In genomic region chr4:165592386-165592785, GRCh38 we compare ENCODE assay signal across 18 cellular contexts.
"Had no signal": no experiment of that assay in that cellular context is flagged by ENCODE, and none has a peak within 500 bp of the region (broad histone marks: within the 10 kb centered on the region; RNA-seq: fewer than 3 reads in every experiment).

No MANE protein-coding gene starts in this region.

- H3K36me3 Mint-ChIP-seq: mesothelial cell of epicardium; naive B cell; stimulated activated memory B cell treated with anti-CD40 and anti-IgM and Interleukin-4, amounts not matched to agents 10 μg/mL and 1 μg/mL and 100 μg/mL, for 72 hours had no signal

- H3K9me3 ChIP-seq: body of pancreas, esophagus squamous epithelium, gastroesophageal sphincter, heart right ventricle, ovary, tibial artery had no signal

- H3K4me3 ChIP-seq: body of pancreas, coronary artery, esophagus squamous epithelium, gastroesophageal sphincter, heart right ventricle, lung, ovary, tibial artery had no signal

- H3K27me3 ChIP-seq: body of pancreas, esophagus squamous epithelium, gastroesophageal sphincter, heart right ventricle, ovary, tibial artery had no signal

- H3K4me3 Mint-ChIP-seq: activated naive CD4-positive, alpha-beta T cell treated with anti-CD3 and anti-CD28 coated beads for 36 hours; mesothelial cell of epicardium; stimulated activated memory B cell treated with anti-CD40 and anti-IgM and Interleukin-4, amounts not matched to agents 10 μg/mL and 1 μg/mL and 100 μg/mL, for 72 hours had no signal

- H3K27me3 Mint-ChIP-seq: stimulated activated memory B cell treated with anti-CD40 and anti-IgM and Interleukin-4, amounts not matched to agents 10 μg/mL and 1 μg/mL and 100 μg/mL, for 72 hours had no signal

- DNase-seq: activated CD4-positive, alpha-beta T cell treated with anti-CD3 and anti-CD28 coated beads, Interleukin-2, amount 50 U/mL, for 1 hour; activated naive CD4-positive, alpha-beta T cell treated with anti-CD3 and anti-CD28 coated beads for 36 hours; body of pancreas; central memory CD4-positive, alpha-beta T cell; effector CD4-positive, alpha-beta T cell; esophagus squamous epithelium; heart right ventricle; left cardiac atrium; naive B cell; ovary; tibial artery had no signal

- H3K27ac ChIP-seq: body of pancreas, coronary artery, esophagus squamous epithelium, gastroesophageal sphincter, ovary, tibial artery had no signal

- FAIRE-seq: urothelium cell line had no signal

- ATAC-seq: activated CD4-positive, CD25-positive, alpha-beta regulatory T cell treated with anti-CD3 and anti-CD28 coated beads, Interleukin-2, amount 50 U/mL, for 24 hours; body of pancreas; gastroesophageal sphincter; heart right ventricle; stimulated activated memory B cell treated with anti-CD40 and anti-IgM and Interleukin-4, amounts not matched to agents 10 μg/mL and 1 μg/mL and 100 μg/mL, for 72 hours had no signal

- H3K27ac Mint-ChIP-seq: activated naive CD4-positive, alpha-beta T cell treated with anti-CD3 and anti-CD28 coated beads for 36 hours; mesothelial cell of epicardium; naive B cell; stimulated activated memory B cell treated with anti-CD40 and anti-IgM and Interleukin-4, amounts not matched to agents 10 μg/mL and 1 μg/mL and 100 μg/mL, for 72 hours had no signal

- H3K4me1 Mint-ChIP-seq: mesothelial cell of epicardium; naive B cell; stimulated activated memory B cell treated with anti-CD40 and anti-IgM and Interleukin-4, amounts not matched to agents 10 μg/mL and 1 μg/mL and 100 μg/mL, for 72 hours had no signal

- H3K4me1 ChIP-seq: body of pancreas, esophagus squamous epithelium, tibial artery had no signal

- H3K9me3 Mint-ChIP-seq: activated naive CD4-positive, alpha-beta T cell treated with anti-CD3 and anti-CD28 coated beads for 36 hours; mesothelial cell of epicardium; stimulated activated memory B cell treated with anti-CD40 and anti-IgM and Interleukin-4, amounts not matched to agents 10 μg/mL and 1 μg/mL and 100 μg/mL, for 72 hours had no signal

- H3K36me3 ChIP-seq: esophagus squamous epithelium, gastroesophageal sphincter, heart right ventricle, ovary, tibial artery had no signal
